9 cellular contexts compared by ENCODE assay signal in genomic region chr11:60952742-60953170, GRCh38. TPM values are rescaled to one million over a fixed set of nuclear protein-coding genes. Genes with fewer than 3 reads are reported as not detected.
DNase-seq lines count a peak whose midpoint lies in the region; ATAC-seq and TF ChIP-seq lines count a peak whose summit lies in the region.
"Had no signal": no experiment of that assay in that cellular context is flagged by ENCODE, and none has a peak within 500 bp of the region (broad histone marks: within the 10 kb centered on the region; RNA-seq: fewer than 3 reads in every experiment).

No MANE protein-coding gene starts in this region.

- H3K9me3 ChIP-seq in OCI-LY3 (ENCODE audit: insufficient read depth, low read length) = no peaks in the 10 kb centered on the region
- H3K9me3 ChIP-seq in heart left ventricle = no peaks in the 10 kb centered on the region
- H3K9me3 ChIP-seq in gastrocnemius medialis = no peaks in the 10 kb centered on the region

- DNase-seq in heart left ventricle (no peak), gastrocnemius medialis (no peak), NCI-H446 (lab: John Stamatoyannopoulos, UW) (no peak), NCI-H1105 (lab: John Stamatoyannopoulos, UW) (no peak)

- H2AFZ ChIP-seq in OCI-LY3 (ENCODE audit: low read depth, low read length) = no peak overlapping the region

- in situ Hi-C loops in gastrocnemius medialis (cut with MboI; ENCODE audit: low sequenced_read_pairs in 4 of 4) = no loop called here

- TF ChIP-seq CTCF in OCI-LY3 (IDR thresholded peaks at IDR 0.05; ENCODE audit: low read depth, low read length) (no peak), heart left ventricle (IDR thresholded peaks at IDR 0.05) (no peak), gastrocnemius medialis (IDR thresholded peaks at IDR 0.05 in 4 of 5, conservative IDR thresholded peaks at IDR 0.05 in 1 of 5) (no peak)

- H3K27me3 ChIP-seq in OCI-LY3 (ENCODE audit: low read depth, low read length) (no peaks in the 10 kb centered on the region), heart left ventricle (peaks cover 0 to 5% (median 0%) of the 10 kb centered on the region in 9 donors), gastrocnemius medialis (peaks cover 0 to 11% (median 0%) of the 10 kb centered on the region in 3 donors)

- peaks cover 21% of the 10 kb centered on the region for H3K36me3 ChIP-seq in OCI-LY3 (replicated peaks; ENCODE audit: low read depth, low read length)
- H3K36me3 ChIP-seq in heart left ventricle = peaks cover 0 to 4% (median 0%) of the 10 kb centered on the region in 9 donors
- H3K36me3 ChIP-seq in gastrocnemius medialis = no peaks in the 10 kb centered on the region

- 21 to 34% (median 28%) methylated on average over 3 of the region's 3 CpGs for WGBS in heart left ventricle, 4 donors

- ATAC-seq in heart left ventricle (peak in 1 of 4 donors; percentile 41), gastrocnemius medialis (no peak), HG03432 (IDR thresholded peaks at IDR 0.05; ENCODE audit: unreplicated experiment) (no peak), GM18909 (IDR thresholded peaks at IDR 0.05; ENCODE audit: poor library complexity, unreplicated experiment) (no peak)

- peak overlapping the region; percentile 98 for H3K9ac ChIP-seq in OCI-LY3 (ENCODE audit: low read length)

- H3K79me2 ChIP-seq in OCI-LY3 (ENCODE audit: low read length) = peaks cover 42% of the 10 kb centered on the region

- H3K27ac ChIP-seq in OCI-LY3 (ENCODE audit: low read length) (peak overlapping the region; percentile 96), heart left ventricle (peak overlapping the region; percentile 67 to 96 (median 87)), gastrocnemius medialis (peak overlapping the region; percentile 71 to 84 (median 80))

- TF ChIP-seq POLR2A in GM15510 (IDR thresholded peaks at IDR 0.05; ENCODE audit: borderline replicate concordance, extremely low read depth, insufficient read length) = peak; percentile 16
- peak in 1 of 2 donors; percentile 5 for TF ChIP-seq POLR2A in heart left ventricle (IDR thresholded peaks at IDR 0.05)
- TF ChIP-seq POLR2A in gastrocnemius medialis (IDR thresholded peaks at IDR 0.05) = no peak

- H4K20me1 ChIP-seq in OCI-LY3 (ENCODE audit: insufficient read depth, low read length) = peaks cover 29% of the 10 kb centered on the region

- intact Hi-C loops in heart left ventricle (cut with DNase I) = loop anchor here in 3 of 10 donors (2.0 to 5.0 kb wide), 4 partner anchors 35 to 120 kb away; partner anchors contain the start of gene TMEM109 (in 2 of the 3)
- intact Hi-C loops in gastrocnemius medialis (cut with DNase I; ENCODE audit: low total_unique reads) = no loop called here

- peak overlapping the region; percentile 98 for H3K4me2 ChIP-seq in OCI-LY3 (ENCODE audit: low read length)

- H3K4me3 ChIP-seq in OCI-LY3 (ENCODE audit: low read length) = peak overlapping the region; percentile 91
- H3K4me3 ChIP-seq in heart left ventricle = peak overlapping the region in 10 of 12 donors; percentile 45 to 77 (median 59)
- H3K4me3 ChIP-seq in gastrocnemius medialis = peak overlapping the region; percentile 46 to 72 (median 59)

- H3K4me1 ChIP-seq in OCI-LY3 (ENCODE audit: low read length) = peaks cover 54% of the 10 kb centered on the region
- peaks cover 0 to 63% (median 15%) of the 10 kb centered on the region in 12 donors for H3K4me1 ChIP-seq in heart left ventricle
- no peaks in the 10 kb centered on the region for H3K4me1 ChIP-seq in gastrocnemius medialis

RNA-seq across cellular contexts. Expression of gene SLC15A3, which starts 0.8 kb away (rescaled TPM):
- 10 to 100 TPM; 11.9 to 85.1 (median 19.1) TPM for total RNA-seq in heart left ventricle
- 10 to 100 TPM; 14.8 to 26.4 TPM for polyA plus RNA-seq in heart left ventricle
- 1 to 10 TPM; 2.8 to 6.9 (median 6.0) TPM for total RNA-seq in gastrocnemius medialis

RNA-seq across cellular contexts. Expression of gene CD6, which starts 18.7 kb away (rescaled TPM):
- total RNA-seq in heart left ventricle (1 to 10 TPM in 2 of 9 donors, under 1 TPM in 6, not detected in 1; 0.12 to 6.1 (median 0.40) TPM), gastrocnemius medialis (under 1 TPM in 2 of 4 donors, not detected in 2; 0.16 to 0.25 TPM)
- under 1 TPM; 0.08 to 0.19 TPM for polyA plus RNA-seq in heart left ventricle
- total RNA-seq: HT1080 had no signal

RNA-seq across cellular contexts. Expression of gene TMEM132A, which starts 28.5 kb away (rescaled TPM):
- total RNA-seq in heart left ventricle (10 to 100 TPM in 2 of 9 donors, 1 to 10 TPM in 7; 3.1 to 16.1 (median 8.5) TPM), gastrocnemius medialis (1 to 10 TPM; 2.5 to 3.7 (median 3.1) TPM)
- polyA plus RNA-seq in heart left ventricle = 1 to 10 TPM; 7.0 to 8.9 TPM

RNA-seq across cellular contexts. Expression of gene TMEM109, which starts 38.8 kb away (rescaled TPM):
- total RNA-seq in heart left ventricle = 100 to 1,000 TPM in 4 of 9 donors, 10 to 100 TPM in 5; 82.9 to 123 (median 96.3) TPM
- 100 to 1,000 TPM in 1 of 2 donors, 10 to 100 TPM in 1; 71.8 to 131 TPM for polyA plus RNA-seq in heart left ventricle
- total RNA-seq in gastrocnemius medialis = 100 to 1,000 TPM in 2 of 4 donors, 10 to 100 TPM in 2; 56.5 to 105 (median 82.6) TPM

RNA-seq across cellular contexts. Expression of gene PRPF19, which starts 46.4 kb away (rescaled TPM):
- total RNA-seq in heart left ventricle (10 to 100 TPM; 30.8 to 72.0 (median 40.8) TPM), gastrocnemius medialis (10 to 100 TPM; 55.5 to 75.6 (median 71.9) TPM)
- polyA plus RNA-seq in heart left ventricle = 10 to 100 TPM; 35.5 to 62.2 TPM
